ENCODE assay signal across 1 cellular context in genomic region chr17:78395186-78395585, GRCh38.
TF ChIP-seq lines count a peak whose summit lies in the region.

No MANE protein-coding gene starts in this region.

TF ChIP-seq in SK-N-SH treated with all-trans-retinoic acid at 6 μM for 48 hours, 23 proteins besides CTCF, POLR2A, EP300 and RAD21:
- TF ChIP-seq TSHZ2 (CRISPR knock-in tag; IDR thresholded peaks at IDR 0.05) (no peak), OSR1 (CRISPR knock-in tag; IDR thresholded peaks at IDR 0.05) (no peak), GLIS3 (CRISPR knock-in tag; IDR thresholded peaks at IDR 0.05) (no peak), ZC3H10 (CRISPR knock-in tag; IDR thresholded peaks at IDR 0.05) (no peak), ZNF70 (CRISPR knock-in tag; IDR thresholded peaks at IDR 0.05) (no peak), ESRRG (CRISPR knock-in tag; IDR thresholded peaks at IDR 0.05) (no peak), PPARA (CRISPR knock-in tag; IDR thresholded peaks at IDR 0.05; ENCODE audit: borderline replicate concordance) (no peak), SNAI2 (CRISPR knock-in tag; IDR thresholded peaks at IDR 0.05) (no peak), ISL1 (CRISPR knock-in tag; IDR thresholded peaks at IDR 0.05) (no peak)
TF ChIP-seq in SK-N-SH treated with all-trans-retinoic acid at 6 μM for 48 hours: peak in this region for 0.
